In the genomic region with DNA sequence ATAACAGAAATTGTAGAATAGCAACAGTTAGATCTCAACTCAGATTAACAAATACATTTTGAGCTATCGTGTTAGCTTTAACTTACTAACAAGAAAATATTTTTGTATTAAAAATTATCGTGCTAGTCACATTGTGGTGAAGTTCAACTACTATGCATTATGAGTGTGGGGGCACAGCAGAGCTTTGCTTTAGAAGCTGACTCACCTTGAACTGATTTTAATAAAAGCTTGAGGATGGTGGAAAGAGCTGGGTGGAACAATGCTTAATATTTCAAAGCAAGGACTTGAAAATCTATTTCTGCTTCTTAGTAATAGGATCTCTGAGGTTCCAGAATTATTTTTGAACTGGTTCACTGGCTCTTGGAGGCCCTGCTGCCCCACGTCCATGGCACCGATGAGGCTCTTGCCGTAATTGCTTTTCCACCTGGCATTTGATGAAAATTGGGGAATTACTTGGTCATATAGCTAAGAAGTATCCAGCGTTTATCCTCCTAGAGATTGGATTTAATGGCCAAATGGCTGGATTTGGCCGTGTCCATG, we compare ENCODE assay signal across 19 cellular contexts.
DNase-seq lines count a peak whose midpoint lies in the region; ATAC-seq and TF ChIP-seq lines count a peak whose summit lies in the region.
"Had no signal": no experiment of that assay in that cellular context is flagged by ENCODE, and none has a peak within 500 bp of the region (broad histone marks: within the 10 kb centered on the region; RNA-seq: fewer than 3 reads in every experiment).

No MANE protein-coding gene starts in this region.

- POLR2A ChIA-PET in Caco-2 (lab: Charles Lee): no interaction called here

- H3K4me1 Mint-ChIP-seq in HFFc6 (ENCODE audit: low read depth) (peaks cover 76% of the 10 kb centered on the region; the same call in 1 of the 2 replicates), Caco-2 (ENCODE audit: low read depth, unreplicated experiment) (peaks cover 14% of the 10 kb centered on the region)
- H3K4me1 Mint-ChIP-seq: B cell; CD4-positive, CD25-positive, alpha-beta regulatory T cell had no signal

- no TSS peak for BruUV-seq in Caco-2 (replicated peaks; lab: Mats Ljungman, UMichigan)

- CTCF ChIA-PET in Caco-2 (lab: Charles Lee): interaction anchor here (0.6 kb wide), 1 partner anchor 155 kb away, joined by 3 read pairs; no protein-coding TSS in a partner anchor

- H3K4me3 Mint-ChIP-seq in HFFc6 (peak overlapping the region; percentile 58; the same call in 1 of the 2 replicates), Caco-2 (ENCODE audit: unreplicated experiment) (no peak overlapping the region)
- H3K4me3 Mint-ChIP-seq: B cell; CD4-positive, CD25-positive, alpha-beta regulatory T cell had no signal

- no peak for TF ChIP-seq POLR2A in prostate gland (IDR thresholded peaks at IDR 0.05)

- H3K9me3 ChIP-seq in prostate gland (no peaks in the 10 kb centered on the region), aorta (ENCODE audit: control insufficient read depth, low read length) (no peaks in the 10 kb centered on the region), Caco-2 (no peaks in the 10 kb centered on the region)

- intact Hi-C loops in prostate gland (cut with DNase I) (no loop called here), aorta (cut with DNase I) (no loop called here), Caco-2 (cut with micrococcal nuclease; ENCODE audit: unreplicated experiment) (no loop called here)

- TF ChIP-seq CTCF in HFFc6 (IDR thresholded peaks at IDR 0.05): no peak
- no peak for TF ChIP-seq CTCF in prostate gland (IDR thresholded peaks at IDR 0.05)
- TF ChIP-seq CTCF in Caco-2 (IDR thresholded peaks at IDR 0.05; ENCODE audit: insufficient read depth in 1 of 2, low read depth in 1 of 2, low read length in 1 of 2, severe bottlenecking in 1 of 2, unreplicated experiment in 1 of 2): no peak

- peak overlapping the region; percentile 57; the same call in 1 of the 2 replicates for H3K27ac Mint-ChIP-seq in HFFc6
- H3K27ac Mint-ChIP-seq in Caco-2 (ENCODE audit: unreplicated experiment): no peak overlapping the region
- H3K27ac Mint-ChIP-seq: B cell had no signal

- H3K4me1 ChIP-seq in prostate gland (replicated peaks): peaks cover 3% of the 10 kb centered on the region
- peaks cover 7 to 15% of the 10 kb centered on the region in 2 donors for H3K4me1 ChIP-seq in aorta (ENCODE audit: control insufficient read depth in 1 of 2, insufficient read depth in 2 of 2, low read length in 2 of 2)
- H3K4me1 ChIP-seq in Caco-2: peaks cover 9% of the 10 kb centered on the region

- H3K9me3 Mint-ChIP-seq in HFFc6: no peaks in the 10 kb centered on the region
- peaks cover 11% of the 10 kb centered on the region for H3K9me3 Mint-ChIP-seq in Caco-2 (ENCODE audit: unreplicated experiment)

- H3K4me3 ChIP-seq in prostate gland: no peak overlapping the region
- H3K4me3 ChIP-seq in aorta (ENCODE audit: low read length in 2 of 2): no peak overlapping the region
- H3K4me3 ChIP-seq in Caco-2 (ENCODE audit: low read depth, low read length): no peak overlapping the region
- H3K4me3 ChIP-seq: GM12878 had no signal

- peaks cover 7% of the 10 kb centered on the region; the same call in 1 of the 2 replicates for H3K36me3 Mint-ChIP-seq in HFFc6 (ENCODE audit: low read depth)
- H3K36me3 Mint-ChIP-seq in Caco-2 (ENCODE audit: insufficient read depth, unreplicated experiment): no peaks in the 10 kb centered on the region
- H3K36me3 Mint-ChIP-seq: CD4-positive, CD25-positive, alpha-beta regulatory T cell had no signal

- H3K27me3 Mint-ChIP-seq in HFFc6 (ENCODE audit: insufficient read depth): peaks cover 7% of the 10 kb centered on the region; the same call in 1 of the 2 replicates
- no peaks in the 10 kb centered on the region for H3K27me3 Mint-ChIP-seq in Caco-2 (ENCODE audit: insufficient read depth, unreplicated experiment)
- H3K27me3 Mint-ChIP-seq: CD4-positive, CD25-positive, alpha-beta regulatory T cell had no signal

- DNase-seq in HFFc6: no peak
- peak in 10 of 61 donors; percentile 3 to 70 (median 14) for DNase-seq in caudate nucleus (lab: John Stamatoyannopoulos, UW)
- DNase-seq in prostate gland (ENCODE audit: low spot score): no peak
- DNase-seq in aorta: no peak
- no peak for DNase-seq in Caco-2
- DNase-seq in ureter (ENCODE audit: low spot score): no peak
- DNase-seq: CD4-positive, CD25-positive, alpha-beta regulatory T cell; KBM-7; NCI-H1417; NCI-H187 treated with DMSO at 0.1 percent for 48 hours; NCI-H226; NCI-H524; NCI-H82; OCI-M1; SHP77 treated with DMSO at 0.1 percent for 48 hours had no signal

- ATAC-seq in aorta (ENCODE audit: low FRiP score): no peak
- no peak for ATAC-seq in HG02884 (IDR thresholded peaks at IDR 0.05; ENCODE audit: unreplicated experiment)
- ATAC-seq: GM12878, HepG2 had no signal

- no peaks in the 10 kb centered on the region for H3K36me3 ChIP-seq in prostate gland
- H3K36me3 ChIP-seq in aorta (ENCODE audit: control insufficient read depth in 1 of 2, insufficient read depth in 2 of 2, low read length in 1 of 2): no peaks in the 10 kb centered on the region
- no peaks in the 10 kb centered on the region for H3K36me3 ChIP-seq in Caco-2 (ENCODE audit: control insufficient read depth, insufficient read depth, low read length)

- WGBS in prostate gland: 80% methylated on average over 7 of the region's 7 CpGs
- 10 to 16% methylated on average over 7 of the region's 7 CpGs for WGBS in aorta, 2 donors

- peak overlapping the region; percentile 78 for H3K27ac ChIP-seq in caudate nucleus (ENCODE audit: low read depth, low read length)
- peak overlapping the region; percentile 1 to 58 for H3K27ac ChIP-seq in prostate gland
- peak overlapping the region; percentile 87 to 94 for H3K27ac ChIP-seq in aorta (ENCODE audit: low read depth in 1 of 2, low read length in 2 of 2)

- H3K27me3 ChIP-seq in prostate gland (replicated peaks; ENCODE audit: insufficient read depth): no peaks in the 10 kb centered on the region
- no peaks in the 10 kb centered on the region for H3K27me3 ChIP-seq in aorta (ENCODE audit: control insufficient read depth in 1 of 2, insufficient read depth in 2 of 2, low read length in 1 of 2)
- H3K27me3 ChIP-seq in Caco-2 (replicated peaks; ENCODE audit: control insufficient read depth, insufficient read depth, low read length): no peaks in the 10 kb centered on the region

Comparison
In these comparisons a context has a peak if more than half of its experiments do, and no peak if none do; other contexts are left out.
1. H3K27ac ChIP-seq: peak in every context shown above with its lines; median percentile 90 in aorta; 78 in caudate nucleus; 30 in prostate gland.